18 cellular contexts compared by ENCODE assay signal in the genomic region with DNA sequence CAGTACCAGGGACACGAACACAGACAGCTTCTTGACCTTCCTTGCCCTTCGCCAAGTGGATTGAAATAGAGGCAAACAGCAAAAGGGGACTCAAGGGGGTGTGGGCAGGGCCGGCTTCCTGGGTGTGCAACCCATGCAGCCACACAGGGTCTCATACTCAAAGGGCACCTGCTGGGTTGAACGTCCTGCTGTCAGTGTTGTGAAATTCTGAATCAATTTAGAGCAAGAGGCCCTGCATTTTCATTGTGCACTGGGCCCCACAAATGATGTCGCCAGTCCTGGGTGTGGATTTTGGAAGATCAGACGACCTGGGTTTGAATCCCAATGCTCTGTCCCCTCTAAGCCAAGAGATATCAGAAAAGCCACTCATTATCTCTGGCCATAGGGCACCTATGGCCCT. TPM values are rescaled to one million over a fixed set of nuclear protein-coding genes. Genes with fewer than 3 reads are reported as not detected.
DNase-seq lines count a peak whose midpoint lies in the region; ATAC-seq, FAIRE-seq and TF ChIP-seq lines count a peak whose summit lies in the region.
"Had no signal": no experiment of that assay in that cellular context is flagged by ENCODE, and none has a peak within 500 bp of the region (broad histone marks: within the 10 kb centered on the region; RNA-seq: fewer than 3 reads in every experiment).

No MANE protein-coding gene starts in this region.

- no peak for FAIRE-seq in GM12892 (lab: Jason Lieb, UNC)
- FAIRE-seq: A549, HTR-8/SVneo had no signal

- H3K4me3 ChIP-seq in heart left ventricle (no peak overlapping the region), right atrium auricular region (no peak overlapping the region), prostate gland (no peak overlapping the region)
- H3K4me3 ChIP-seq: A549 had no signal

- DNase-seq in heart left ventricle, result no peak
- DNase-seq in left ventricle myocardium superior, result no peak
- DNase-seq in right atrium auricular region (ENCODE audit: low spot score), result no peak
- no peak for DNase-seq in prostate gland (ENCODE audit: low spot score)
- DNase-seq in GM12892 (ENCODE audit: insufficient read length), result no peak
- DNase-seq in DMS 273 (lab: John Stamatoyannopoulos, UW; ENCODE audit: unreplicated experiment), result no peak
- DNase-seq in glomerular visceral epithelial cell (ENCODE audit: extremely low spot score), result no peak
- DNase-seq: COR-L47, HCEC 1CT, NCI-H1092 treated with DMSO at 0.1 percent for 48 hours, NCI-H1694, NCI-H2107, NCI-H345, NCI-H526 treated with DMSO at 0.1 percent for 48 hours had no signal

- ATAC-seq in heart left ventricle, result peak in 1 of 4 donors; percentile 3
- no peak for ATAC-seq in left ventricle myocardium superior
- no peak for ATAC-seq in GM18861 (IDR thresholded peaks at IDR 0.05; ENCODE audit: unreplicated experiment)
- ATAC-seq: A549 had no signal

- H3K27me3 ChIP-seq in heart left ventricle (no peaks in the 10 kb centered on the region), right atrium auricular region (no peaks in the 10 kb centered on the region), prostate gland (replicated peaks; ENCODE audit: insufficient read depth) (no peaks in the 10 kb centered on the region)

- TF ChIP-seq CTCF in heart left ventricle (IDR thresholded peaks at IDR 0.05) (no peak), right atrium auricular region (IDR thresholded peaks at IDR 0.05) (no peak), prostate gland (IDR thresholded peaks at IDR 0.05) (no peak)

- no peaks in the 10 kb centered on the region for H3K9me3 ChIP-seq in heart left ventricle
- no peaks in the 10 kb centered on the region for H3K9me3 ChIP-seq in right atrium auricular region
- H3K9me3 ChIP-seq in prostate gland, result no peaks in the 10 kb centered on the region
- H3K9me3 ChIP-seq: A549 had no signal

- intact Hi-C loops in heart left ventricle (cut with DNase I) (loop anchor here in 1 of 10 donors (5.0 kb wide), 1 partner anchor 42 kb away; no protein-coding TSS in a partner anchor), left ventricle myocardium superior (cut with micrococcal nuclease) (no loop called here), prostate gland (cut with DNase I) (no loop called here)

- H3K27ac ChIP-seq in heart left ventricle, result peak overlapping the region in 10 of 12 donors; percentile 17 to 87 (median 60)
- H3K27ac ChIP-seq in right atrium auricular region, result peak overlapping the region; percentile 84 to 88
- H3K27ac ChIP-seq in prostate gland, result peak overlapping the region; percentile 44 to 45
- H3K27ac ChIP-seq: C4-2B had no signal

- peaks cover 0 to 68% (median 20%) of the 10 kb centered on the region in 12 donors for H3K4me1 ChIP-seq in heart left ventricle
- peaks cover 0 to 40% of the 10 kb centered on the region in 2 donors for H3K4me1 ChIP-seq in right atrium auricular region
- no peaks in the 10 kb centered on the region for H3K4me1 ChIP-seq in prostate gland (replicated peaks)
- H3K4me1 ChIP-seq: A549 had no signal

- H3K36me3 ChIP-seq in heart left ventricle (no peaks in the 10 kb centered on the region), right atrium auricular region (no peaks in the 10 kb centered on the region), prostate gland (no peaks in the 10 kb centered on the region)

- TF ChIP-seq POLR2A in heart left ventricle (IDR thresholded peaks at IDR 0.05) (no peak), prostate gland (IDR thresholded peaks at IDR 0.05) (no peak), GM12892 (IDR thresholded peaks at IDR 0.05; ENCODE audit: low read depth, low read length) (no peak)

- 61 to 79% (median 67%) methylated on average over 6 of the region's 6 CpGs for WGBS in heart left ventricle, 4 donors
- WGBS in prostate gland, result 89% methylated on average over 6 of the region's 6 CpGs

RNA-seq across cellular contexts. Expression of gene CASZ1, which starts 51.1 kb away (rescaled TPM):
- 10 to 100 TPM; 39.5 to 84.9 (median 63.2) TPM for total RNA-seq in heart left ventricle
- polyA plus RNA-seq in heart left ventricle, result 10 to 100 TPM; 28.8 to 50.0 TPM
- 57.8 TPM for total RNA-seq in left ventricle myocardium superior
- 10 to 100 TPM; 44.3 to 50.3 TPM for total RNA-seq in right atrium auricular region
- 10 to 100 TPM; 90.9 to 96.9 TPM for total RNA-seq in prostate gland
- 0.91 TPM for polyA plus RNA-seq in GM12892 (2012; ENCODE audit: missing spikeins)
